ENCODE assay signal across 8 cellular contexts in the genomic region with DNA sequence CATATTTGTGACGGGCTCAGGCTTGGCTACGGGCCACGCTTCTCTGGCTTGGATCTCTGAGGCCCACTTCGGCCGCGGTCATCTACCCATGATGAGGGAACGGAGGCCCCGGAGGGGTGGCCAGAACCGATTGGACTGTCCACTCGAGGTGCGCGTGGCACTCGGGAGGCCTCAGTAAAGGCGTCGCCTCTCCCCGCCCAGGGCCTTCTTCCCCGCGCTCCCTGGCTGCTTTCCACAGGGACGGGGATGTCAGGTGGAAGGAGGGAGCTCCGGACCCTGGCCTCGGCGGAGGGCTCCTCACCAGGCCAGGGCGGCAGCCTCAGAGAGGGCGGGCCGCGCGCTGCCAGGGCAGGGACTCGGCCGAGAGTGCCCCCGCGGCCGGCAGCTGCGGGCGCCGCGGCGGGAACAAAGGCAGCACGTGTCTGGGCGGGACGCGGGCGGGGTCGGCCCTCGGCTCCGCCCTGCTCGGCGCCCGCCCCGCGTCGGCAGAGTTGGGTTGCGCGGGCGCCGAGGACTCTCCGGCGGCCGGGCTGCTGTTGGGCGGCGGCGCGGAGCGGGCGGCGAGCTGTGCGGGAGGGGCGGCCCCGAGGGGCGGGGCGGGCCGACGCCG. TPM values are rescaled to one million over a fixed set of nuclear protein-coding genes. Genes with fewer than 3 reads are reported as not detected.
DNase-seq lines count a peak whose midpoint lies in the region; ATAC-seq, FAIRE-seq and TF ChIP-seq lines count a peak whose summit lies in the region.

No MANE protein-coding gene starts in this region.

- H3K27ac ChIP-seq in AG04450 (ENCODE audit: low read depth, low read length) (peak overlapping the region; percentile 47), H1 (ENCODE audit: low read depth, low read length) (peak overlapping the region; percentile 27; the same call in 1 of the 2 replicates), mesendoderm (ENCODE audit: low read depth, low read length) (peak overlapping the region; percentile 75)

- H3K36me3 Mint-ChIP-seq in activated CD4-positive, alpha-beta memory T cell treated with anti-CD3 and anti-CD28 coated beads, Interleukin-2, amount 10 ng/mL, durations not matched to agents 7 days and 5 days (ENCODE audit: low read depth): peaks cover 47% of the 10 kb centered on the region

- H3K36me3 ChIP-seq in H1 (ENCODE audit: control insufficient read depth in 2 of 4, insufficient read depth in 4 of 4, low read length in 3 of 4) (peaks cover 5 to 18% (median 7%) of the 10 kb centered on the region in 4 experiments; a peak in 7 of 8 replicates), mesendoderm (ENCODE audit: control insufficient read depth, insufficient read depth, low read length) (peaks cover 2% of the 10 kb centered on the region)

- H3K27me3 Mint-ChIP-seq in activated CD4-positive, alpha-beta memory T cell treated with anti-CD3 and anti-CD28 coated beads, Interleukin-2, amount 10 ng/mL, durations not matched to agents 7 days and 5 days: no peaks in the 10 kb centered on the region

- POLR2A ChIA-PET in AG04450 (lab: Yijun Ruan, JAX): interaction anchor here (0.6 kb wide), 1 partner anchor 11 kb away, joined by 3 read pairs; no protein-coding TSS in a partner anchor
- POLR2A ChIA-PET in activated CD4-positive, alpha-beta memory T cell treated with anti-CD3 and anti-CD28 coated beads, Interleukin-2, amount 10 ng/mL, durations not matched to agents 7 days and 5 days (lab: Charles Lee): interaction anchor here (0.5 to 3.0 kb wide), 7 partner anchors 11 to 462 kb away, joined by 3 to 36 read pairs (median 3); a partner anchor contains a TSS
- POLR2A ChIA-PET in H1 (lab: Charles Lee; ENCODE audit: partially characterized antibody): interaction anchor here (0.7 to 5.4 kb wide), 12 partner anchors 10 to 136 kb away, joined by 3 to 35 read pairs (median 5); a partner anchor contains a TSS

- H2BK5ac ChIP-seq in H1 (ENCODE audit: low read depth, low read length): peak overlapping the region; percentile 15; the same call in 1 of the 2 replicates
- H2BK5ac ChIP-seq in mesendoderm (ENCODE audit: low read length): no peak overlapping the region

- TF ChIP-seq CTCF in AG04450 (IDR thresholded peaks at IDR 0.05; ENCODE audit: low read depth, low read length): no peak
- no peak for TF ChIP-seq CTCF in H1 (IDR thresholded peaks at IDR 0.05; ENCODE audit: control extremely low read depth in 1 of 3, insufficient read depth in 1 of 3, low read depth in 1 of 3, low read length in 3 of 3)

- H3K9me3 ChIP-seq in AG04450 (ENCODE audit: control insufficient read depth, insufficient read depth, low read length) (no peaks in the 10 kb centered on the region; the same call in 1 of the 2 replicates), H1 (ENCODE audit: insufficient read depth in 2 of 2, low read depth in 1 of 2, low read length in 1 of 2) (no peaks in the 10 kb centered on the region)

- no peak overlapping the region for H2BK12ac ChIP-seq in H1 (ENCODE audit: low read depth, low read length)

- 0 out of 2 replicates have a peak overlapping the region, but pooled peaks have one; percentile 57 for H4K8ac ChIP-seq in H1 (ENCODE audit: extremely low read depth, insufficient read depth, low read length)
- peak overlapping the region; percentile 30 for H4K8ac ChIP-seq in mesendoderm (ENCODE audit: low read depth, low read length)

- no peak for FAIRE-seq in H1 (lab: Jason Lieb, UNC)

- peak overlapping the region; percentile 63 for H3K4me3 Mint-ChIP-seq in activated CD4-positive, alpha-beta memory T cell treated with anti-CD3 and anti-CD28 coated beads, Interleukin-2, amount 10 ng/mL, durations not matched to agents 7 days and 5 days

- H3K4ac ChIP-seq in H1 (replicated peaks; ENCODE audit: insufficient read length, low read depth, low read length): peak overlapping the region; percentile 13
- peak overlapping the region; percentile 39 for H3K4ac ChIP-seq in mesendoderm (ENCODE audit: low read depth, low read length)

- peaks cover 3 to 14% of the 10 kb centered on the region in 2 experiments for H4K20me1 ChIP-seq in H1 (replicated peaks in 1 of 2; ENCODE audit: control insufficient read depth in 1 of 2, insufficient read depth in 2 of 2, low read length in 2 of 2)

- peaks cover 42% of the 10 kb centered on the region for H3K4me1 Mint-ChIP-seq in activated CD4-positive, alpha-beta memory T cell treated with anti-CD3 and anti-CD28 coated beads, Interleukin-2, amount 10 ng/mL, durations not matched to agents 7 days and 5 days

- H3K79me1 ChIP-seq in H1 (ENCODE audit: low read depth, low read length) (peaks cover 12% of the 10 kb centered on the region), mesendoderm (ENCODE audit: low read length) (peaks cover 10% of the 10 kb centered on the region)

- TF ChIP-seq RAD21 in H1 (IDR thresholded peaks at IDR 0.05 in 1 of 2, conservative IDR thresholded peaks at IDR 0.05 in 1 of 2; ENCODE audit: low read depth in 2 of 2, low read length in 2 of 2): no peak; a peak in 1 of 4 replicates

- H3K56ac ChIP-seq in H1 (replicated peaks; ENCODE audit: insufficient read length, low read depth, low read length) (no peak overlapping the region), mesendoderm (ENCODE audit: low read length) (peak overlapping the region; percentile 92)

- H3K4me3 ChIP-seq in AG04450 (ENCODE audit: low read depth, low read length) (peak overlapping the region; percentile 59), H1 (ENCODE audit: extremely low read depth in 1 of 4, insufficient read depth in 2 of 4, low read depth in 3 of 4, low read length in 4 of 4) (peak overlapping the region; percentile 28 to 69 (median 41)), mesendoderm (ENCODE audit: low read length) (no peak overlapping the region)

- DNase-seq in AG04450 (ENCODE audit: low read depth, low spot score) (no peak), NCI-H748 (lab: John Stamatoyannopoulos, UW; ENCODE audit: unreplicated experiment) (peak; percentile 92), H1 (ENCODE audit: low read depth in 1 of 2, low spot score in 2 of 2) (peak in 1 of 2 experiments; percentile 81), mesendoderm (peak; percentile 87)
- DNase-seq in activated CD4-positive, alpha-beta memory T cell treated with anti-CD3 and anti-CD28 coated beads, Interleukin-2, amount 10 ng/mL, durations not matched to agents 7 days and 5 days: peak; percentile 67
- DNase-seq in stimulated activated CD8-positive, alpha-beta memory T cell treated with anti-CD3 and anti-CD28 coated beads, Interleukin-15, amount 100 ng/mL, for 24 hours (ENCODE audit: low read depth): peak; percentile 56

- H2AFZ ChIP-seq in H1 (ENCODE audit: low read length): no peak overlapping the region

- H2BK120ac ChIP-seq in H1 (replicated peaks; ENCODE audit: low read depth, low read length) (no peak overlapping the region), mesendoderm (ENCODE audit: low read depth, low read length) (no peak overlapping the region)

- no peak for TF ChIP-seq EP300 in H1 (IDR thresholded peaks at IDR 0.05; ENCODE audit: borderline replicate concordance in 1 of 2, low read depth in 2 of 2, low read length in 2 of 2)

- no peak overlapping the region for H2AK5ac ChIP-seq in H1 (ENCODE audit: low read depth, low read length)
- no peak overlapping the region for H2AK5ac ChIP-seq in mesendoderm (ENCODE audit: low read length)

- H2BK20ac ChIP-seq in H1 (ENCODE audit: low read length): no peak overlapping the region

- H3K4me1 ChIP-seq in H1 (replicated peaks in 1 of 4; ENCODE audit: control insufficient read depth in 3 of 4, insufficient read depth in 4 of 4, low read length in 3 of 4): peaks cover 10 to 43% (median 22%) of the 10 kb centered on the region in 4 experiments
- peaks cover 19% of the 10 kb centered on the region for H3K4me1 ChIP-seq in mesendoderm (ENCODE audit: control insufficient read depth, low read depth, low read length)

- CTCF ChIA-PET in AG04450 (lab: Charles Lee): interaction anchor here (0.9 to 1.0 kb wide), 2 partner anchors 24 to 42 kb away, joined by 3 to 7 read pairs; a partner anchor contains a TSS
- CTCF ChIA-PET in activated CD4-positive, alpha-beta memory T cell treated with anti-CD3 and anti-CD28 coated beads, Interleukin-2, amount 10 ng/mL, durations not matched to agents 7 days and 5 days (lab: Charles Lee): interaction anchor here (0.7 to 4.1 kb wide), 4 partner anchors 23 to 103 kb away, joined by 3 to 25 read pairs (median 4); no protein-coding TSS in a partner anchor
- CTCF ChIA-PET in H1 (lab: Charles Lee; ENCODE audit: partially characterized antibody): interaction anchor here (1.5 to 9.6 kb wide), 4 partner anchors 10 to 263 kb away, joined by 3 to 71 read pairs (median 6); no protein-coding TSS in a partner anchor

- H3K4me2 ChIP-seq in H1 (ENCODE audit: insufficient read depth in 1 of 2, low read depth in 2 of 2, low read length in 2 of 2) (peak overlapping the region; percentile 50 to 69), mesendoderm (ENCODE audit: low read length) (peak overlapping the region; percentile 48)

- peak overlapping the region; percentile 76 for H4K91ac ChIP-seq in H1 (replicated peaks; ENCODE audit: insufficient read length, low read length)

- H3K27me3 ChIP-seq in AG04450 (ENCODE audit: control insufficient read depth, insufficient read depth, low read length) (no peaks in the 10 kb centered on the region), H1 (replicated peaks in 1 of 4; ENCODE audit: control insufficient read depth in 3 of 4, extremely low read depth in 1 of 4, insufficient read depth in 3 of 4, low read length in 3 of 4) (no peaks in the 10 kb centered on the region; a peak in 2 of 7 replicates), mesendoderm (ENCODE audit: insufficient read depth, low read length, poor library complexity) (no peaks in the 10 kb centered on the region)

- H3K9ac ChIP-seq in H1 (replicated peaks in 1 of 4; ENCODE audit: extremely low read depth in 1 of 4, low read depth in 3 of 4, low read length in 3 of 4) (peak overlapping the region in 3 of 4 experiments; percentile 60 to 79 (median 70); a peak in 5 of 7 replicates), mesendoderm (ENCODE audit: low read length) (peak overlapping the region; percentile 80)

- H4K5ac ChIP-seq in H1 (ENCODE audit: insufficient read length, low read depth, low read length) (peak overlapping the region; percentile 61), mesendoderm (ENCODE audit: low read length) (peak overlapping the region; percentile 61)

- H3K23ac ChIP-seq in H1 (ENCODE audit: insufficient read length) (no peak overlapping the region), mesendoderm (ENCODE audit: low read length) (peak overlapping the region; percentile 83)

- 23% methylated on average over 47 of the region's 73 CpGs; no CpG with 5 or more reads in 1 of the 2 experiments for WGBS in H1 (ENCODE audit: extremely low coverage in 1 of 2, insufficient coverage in 1 of 2, insufficient read length in 1 of 2, insufficient replicate concordance in 2 of 2, low coverage in 1 of 2, low lambda C conversion rate in 2 of 2, missing lambda C conversion rate in 1 of 2), 2 experiments
- no CpG with 5 or more reads among the region's 73 CpGs for WGBS in mesendoderm (ENCODE audit: extremely low coverage, insufficient coverage, low lambda C conversion rate)

- H3K79me2 ChIP-seq in H1 (ENCODE audit: control insufficient read depth in 1 of 2, insufficient read depth in 2 of 2, low read length in 2 of 2) (peaks cover 0 to 27% of the 10 kb centered on the region in 2 experiments; a peak in 2 of 4 replicates), mesendoderm (ENCODE audit: control insufficient read depth, insufficient read depth, low read length) (peaks cover 5% of the 10 kb centered on the region)

- peak; percentile 54 for ATAC-seq in GM18907 (IDR thresholded peaks at IDR 0.05; ENCODE audit: unreplicated experiment)
- peak; percentile 42 for ATAC-seq in HG03196 (IDR thresholded peaks at IDR 0.05; ENCODE audit: unreplicated experiment)

- H3K14ac ChIP-seq in H1 (ENCODE audit: insufficient read length): no peak overlapping the region

- peak in 1 of 2 experiments; percentile 64; a peak in 2 of 3 replicates for TF ChIP-seq POLR2A in H1 (IDR thresholded peaks at IDR 0.05; ENCODE audit: control extremely low read depth in 1 of 2, low read depth in 2 of 2, low read length in 2 of 2)

- H3K18ac ChIP-seq in H1 (ENCODE audit: extremely low read depth, low read length) (peak overlapping the region; percentile 85; the same call in 1 of the 2 replicates), mesendoderm (ENCODE audit: low read length) (peak overlapping the region; percentile 68)

- H3K9me3 Mint-ChIP-seq in activated CD4-positive, alpha-beta memory T cell treated with anti-CD3 and anti-CD28 coated beads, Interleukin-2, amount 10 ng/mL, durations not matched to agents 7 days and 5 days: no peaks in the 10 kb centered on the region

- H3K27ac Mint-ChIP-seq in activated CD4-positive, alpha-beta memory T cell treated with anti-CD3 and anti-CD28 coated beads, Interleukin-2, amount 10 ng/mL, durations not matched to agents 7 days and 5 days: no peak overlapping the region

- peaks cover 8% of the 10 kb centered on the region for H3K23me2 ChIP-seq in H1 (ENCODE audit: low read depth, low read length)

- no peak overlapping the region for H2BK15ac ChIP-seq in H1 (ENCODE audit: low read length)
- H2BK15ac ChIP-seq in mesendoderm (replicated peaks; ENCODE audit: low read depth): no peak overlapping the region

RNA-seq across cellular contexts. Expression of a gene that starts 0.6 kb away (rescaled TPM):
- 0.22 and 0.32 TPM in 2 replicates for polyA plus RNA-seq in AG04450 (2011; rRNA removed)
- 0.39 and 0.64 TPM in 2 replicates for polyA minus RNA-seq in AG04450 (2011; rRNA and poly(A)+ RNA removed)
- 1 to 10 TPM; 7.4 to 7.9 TPM for total RNA-seq in activated CD4-positive, alpha-beta memory T cell treated with anti-CD3 and anti-CD28 coated beads, Interleukin-2, amount 10 ng/mL, durations not matched to agents 7 days and 5 days
- 9.9 and 10.7 TPM in 2 replicates for total RNA-seq in H1 (2021; fragmentation: NEBNext Ultra II Directional; extraction: Animal tissue kit (Norgen Biotek cat#: 25700))
- polyA plus RNA-seq in H1 (2011; rRNA removed): 2.7 and 4.3 TPM in 2 replicates
- polyA plus RNA-seq in H1 (2011; cell fraction: cytosol; rRNA removed): 3.6 TPM
- polyA plus RNA-seq in H1 (2011; cell fraction: nucleus; rRNA removed): 4.5 TPM
- 5.2 to 6.6 TPM (median 6.3 TPM) in 4 replicates for polyA plus RNA-seq in H1 (2012, experiment 1 of 2)
- polyA plus RNA-seq in H1 (2012, experiment 2 of 2): 4.9 TPM
- 4.8 TPM for polyA plus RNA-seq in H1 (2013, experiment 1 of 2)
- polyA plus RNA-seq in H1 (2013, experiment 2 of 2): 4.8 TPM
- polyA minus RNA-seq in H1 (2011; rRNA and poly(A)+ RNA removed): 2.8 and 4.6 TPM in 2 replicates
- 6.5 TPM for polyA minus RNA-seq in H1 (2011; cell fraction: cytosol; rRNA and poly(A)+ RNA removed)
- 4.7 TPM for polyA minus RNA-seq in H1 (2011; cell fraction: nucleus; rRNA and poly(A)+ RNA removed)
- polyA plus RNA-seq in mesendoderm (2013, experiment 1 of 2): 4.6 TPM
- 4.5 TPM for polyA plus RNA-seq in mesendoderm (2013, experiment 2 of 2)

RNA-seq across cellular contexts. Expression of a gene that starts 41.9 kb away (rescaled TPM):
- polyA plus RNA-seq in AG04450 (2011; rRNA removed) (85.0 and 99.0 TPM in 2 replicates), H1 (2011; rRNA removed) (49.0 and 68.4 TPM in 2 replicates)
- polyA minus RNA-seq in AG04450 (2011; rRNA and poly(A)+ RNA removed): 106 and 118 TPM in 2 replicates
- 100 to 1,000 TPM; 105 to 110 TPM for total RNA-seq in activated CD4-positive, alpha-beta memory T cell treated with anti-CD3 and anti-CD28 coated beads, Interleukin-2, amount 10 ng/mL, durations not matched to agents 7 days and 5 days
- 171 and 175 TPM in 2 replicates for total RNA-seq in H1 (2021; fragmentation: NEBNext Ultra II Directional; extraction: Animal tissue kit (Norgen Biotek cat#: 25700))
- 82.0 TPM for polyA plus RNA-seq in H1 (2011; cell fraction: cytosol; rRNA removed)
- polyA plus RNA-seq in H1 (2011; cell fraction: nucleus; rRNA removed): 64.6 TPM
- polyA plus RNA-seq in H1 (2012, experiment 1 of 2): 148 to 209 TPM (median 158 TPM) in 4 replicates
- 48.7 TPM for polyA plus RNA-seq in H1 (2012, experiment 2 of 2)
- polyA plus RNA-seq in H1 (2013, experiment 1 of 2): 147 TPM
- polyA plus RNA-seq in H1 (2013, experiment 2 of 2): 151 TPM
- 202 and 260 TPM in 2 replicates for polyA minus RNA-seq in H1 (2011; rRNA and poly(A)+ RNA removed)
- polyA minus RNA-seq in H1 (2011; cell fraction: cytosol; rRNA and poly(A)+ RNA removed): 72.1 TPM
- polyA minus RNA-seq in H1 (2011; cell fraction: nucleus; rRNA and poly(A)+ RNA removed): 81.8 TPM
- 188 TPM for polyA plus RNA-seq in mesendoderm (2013, experiment 1 of 2)
- polyA plus RNA-seq in mesendoderm (2013, experiment 2 of 2): 199 TPM
